Comparison of ENCODE assay signal across 21 cellular contexts in genomic region chr2:2960817-2961216, GRCh38.
"Had no signal": no experiment of that assay in that cellular context is flagged by ENCODE, and none has a peak within 500 bp of the region (broad histone marks: within the 10 kb centered on the region; RNA-seq: fewer than 3 reads in every experiment).

No MANE protein-coding gene starts in this region.

- H3K36me3 ChIP-seq: breast epithelium, colonic mucosa, esophagus squamous epithelium, gastroesophageal sphincter, heart right ventricle, thoracic aorta, upper lobe of left lung had no signal

- H3K4me3 ChIP-seq: breast epithelium, colonic mucosa, dorsolateral prefrontal cortex, esophagus squamous epithelium, gastroesophageal sphincter, heart right ventricle, thoracic aorta, upper lobe of left lung had no signal

- DNase-seq: activated CD4-positive, alpha-beta T cell treated with anti-CD3 and anti-CD28 coated beads for 4 hours; activated CD4-positive, alpha-beta T cell treated with anti-CD3 and anti-CD28 coated beads, Interleukin-2, amount 50 U/mL, for 48 hours; activated CD4-positive, CD25-positive, alpha-beta regulatory T cell; activated naive CD4-positive, alpha-beta T cell treated with Interleukin-2 at 50 U/mL for 16 hours; activated naive CD8-positive, alpha-beta T cell treated with anti-CD3 and anti-CD28 coated beads for 36 hours; activated T-cell treated with anti-CD3 and anti-CD28 coated beads, Interleukin-2, amount 50 U/mL, for 48 hours; colonic mucosa; dorsolateral prefrontal cortex; esophagus squamous epithelium; heart right ventricle; kidney glomerular epithelial cell; left ventricle myocardium superior; mammary epithelial cell; stimulated activated CD4-positive, alpha-beta T cell treated with anti-CD3 and anti-CD28 coated beads, Interleukin-4, amount 100 ng/mL, for 24 hours; stimulated activated naive CD4-positive, alpha-beta T cell treated with Interleukin-2 at 50 U/mL for 16 hours; SW 1271; T-helper 17 cell; upper lobe of left lung had no signal

- H3K27me3 ChIP-seq: breast epithelium, colonic mucosa, dorsolateral prefrontal cortex, esophagus squamous epithelium, gastroesophageal sphincter, heart right ventricle, upper lobe of left lung had no signal

- H3K4me1 ChIP-seq: breast epithelium, colonic mucosa, esophagus squamous epithelium, gastroesophageal sphincter, heart right ventricle, upper lobe of left lung had no signal

- ATAC-seq: gastroesophageal sphincter, heart right ventricle, left ventricle myocardium superior, T-helper 17 cell had no signal

- H3K27ac ChIP-seq: breast epithelium, colonic mucosa, esophagus squamous epithelium, gastroesophageal sphincter, heart right ventricle, thoracic aorta, upper lobe of left lung had no signal

- H3K9me3 ChIP-seq: colonic mucosa, thoracic aorta, upper lobe of left lung had no signal
